ENCODE assay signal across 8 cellular contexts in the genomic region with DNA sequence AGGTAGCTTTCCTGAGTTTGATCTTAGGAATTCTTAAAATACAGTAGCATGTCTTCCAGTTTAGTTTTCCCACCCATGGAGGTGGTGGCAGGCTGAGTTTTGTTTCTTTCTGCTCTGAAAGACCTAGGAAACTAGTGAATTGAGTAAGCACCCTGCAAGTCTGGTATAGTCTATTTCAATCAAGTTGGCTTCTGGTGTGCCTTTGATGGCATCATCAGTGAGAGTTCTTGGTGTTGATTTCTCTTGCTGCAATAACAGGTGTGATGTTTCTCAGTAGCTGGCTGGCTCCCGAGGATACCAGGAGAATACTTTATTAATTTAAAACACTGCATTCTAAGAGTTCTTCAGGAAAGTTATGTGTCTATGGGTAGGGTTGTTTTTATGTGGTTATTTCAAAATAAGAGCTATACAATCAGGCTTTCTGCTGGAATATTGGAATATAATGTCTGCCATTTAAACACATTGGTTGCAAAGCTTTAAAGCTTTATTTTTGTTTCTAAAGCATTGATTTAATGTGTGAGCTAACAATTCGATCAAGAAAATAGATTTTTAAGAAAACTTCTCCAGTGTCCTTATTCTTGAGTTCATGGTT. TPM values are rescaled to one million over a fixed set of nuclear protein-coding genes. Genes with fewer than 3 reads are reported as not detected.
DNase-seq lines count a peak whose midpoint lies in the region; ATAC-seq and TF ChIP-seq lines count a peak whose summit lies in the region.

No MANE protein-coding gene starts in this region.

- H3K4me3 Mint-ChIP-seq in activated CD8-positive, alpha-beta memory T cell treated with anti-CD3 and anti-CD28 coated beads, Interleukin-2, amount 10 ng/mL, durations not matched to agents 7 days and 5 days: peak overlapping the region; percentile 14
- peak overlapping the region; percentile 56 for H3K4me3 Mint-ChIP-seq in MCF 10A (ENCODE audit: unreplicated experiment)
- H3K4me3 Mint-ChIP-seq in stimulated activated effector memory CD8-positive, alpha-beta T cell treated with anti-CD3 and anti-CD28 coated beads, Interleukin-12 subunit alpha, Interleukin-12 subunit beta, amount 100 ng/mL, for 72 hours: peak overlapping the region; percentile 34

- peak; percentile 64 for ATAC-seq in activated CD8-positive, alpha-beta memory T cell treated with anti-CD3 and anti-CD28 coated beads, Interleukin-2, amount 10 ng/mL, durations not matched to agents 7 days and 5 days
- peak; percentile 56 for ATAC-seq in HG03565 (IDR thresholded peaks at IDR 0.05; ENCODE audit: unreplicated experiment)
- peak; percentile 96 for ATAC-seq in stimulated activated effector memory CD8-positive, alpha-beta T cell treated with anti-CD3 and anti-CD28 coated beads, Interleukin-12 subunit alpha, Interleukin-12 subunit beta, amount 100 ng/mL, for 72 hours

- H3K27ac Mint-ChIP-seq in activated CD8-positive, alpha-beta memory T cell treated with anti-CD3 and anti-CD28 coated beads, Interleukin-2, amount 10 ng/mL, durations not matched to agents 7 days and 5 days: peak overlapping the region; percentile 65
- no peak overlapping the region for H3K27ac Mint-ChIP-seq in MCF 10A (ENCODE audit: low read depth, unreplicated experiment)
- peak overlapping the region; percentile 44 for H3K27ac Mint-ChIP-seq in stimulated activated effector memory CD8-positive, alpha-beta T cell treated with anti-CD3 and anti-CD28 coated beads, Interleukin-12 subunit alpha, Interleukin-12 subunit beta, amount 100 ng/mL, for 72 hours

- POLR2A ChIA-PET in MCF 10A (lab: Yijun Ruan, JAX): interaction anchor here (0.6 to 6.9 kb wide), 13 partner anchors 8 to 1538 kb away, joined by 3 to 65 read pairs (median 3); a partner anchor contains a TSS

- no TSS peak for BruUV-seq in MCF 10A (replicated peaks; lab: Mats Ljungman, UMichigan)

- H3K4me1 Mint-ChIP-seq in activated CD8-positive, alpha-beta memory T cell treated with anti-CD3 and anti-CD28 coated beads, Interleukin-2, amount 10 ng/mL, durations not matched to agents 7 days and 5 days: peaks cover 33% of the 10 kb centered on the region
- H3K4me1 Mint-ChIP-seq in MCF 10A (ENCODE audit: insufficient read depth, unreplicated experiment): peaks cover 21% of the 10 kb centered on the region
- H3K4me1 Mint-ChIP-seq in stimulated activated effector memory CD8-positive, alpha-beta T cell treated with anti-CD3 and anti-CD28 coated beads, Interleukin-12 subunit alpha, Interleukin-12 subunit beta, amount 100 ng/mL, for 72 hours: peaks cover 28% of the 10 kb centered on the region

- intact Hi-C loops in MCF 10A (cut with micrococcal nuclease): no loop called here

- H3K36me3 Mint-ChIP-seq in activated CD8-positive, alpha-beta memory T cell treated with anti-CD3 and anti-CD28 coated beads, Interleukin-2, amount 10 ng/mL, durations not matched to agents 7 days and 5 days: peaks cover 10% of the 10 kb centered on the region
- H3K36me3 Mint-ChIP-seq in MCF 10A (ENCODE audit: insufficient read depth, unreplicated experiment): no peaks in the 10 kb centered on the region
- H3K36me3 Mint-ChIP-seq in stimulated activated effector memory CD8-positive, alpha-beta T cell treated with anti-CD3 and anti-CD28 coated beads, Interleukin-12 subunit alpha, Interleukin-12 subunit beta, amount 100 ng/mL, for 72 hours: no peaks in the 10 kb centered on the region

- H3K9me3 Mint-ChIP-seq in activated CD8-positive, alpha-beta memory T cell treated with anti-CD3 and anti-CD28 coated beads, Interleukin-2, amount 10 ng/mL, durations not matched to agents 7 days and 5 days (ENCODE audit: low read depth): no peaks in the 10 kb centered on the region
- no peaks in the 10 kb centered on the region for H3K9me3 Mint-ChIP-seq in MCF 10A (ENCODE audit: unreplicated experiment)
- no peaks in the 10 kb centered on the region for H3K9me3 Mint-ChIP-seq in stimulated activated effector memory CD8-positive, alpha-beta T cell treated with anti-CD3 and anti-CD28 coated beads, Interleukin-12 subunit alpha, Interleukin-12 subunit beta, amount 100 ng/mL, for 72 hours

- TF ChIP-seq CTCF in MCF 10A (IDR thresholded peaks at IDR 0.05; ENCODE audit: unreplicated experiment): no peak

- peak; percentile 49 for DNase-seq in activated CD8-positive, alpha-beta memory T cell treated with anti-CD3 and anti-CD28 coated beads, Interleukin-2, amount 10 ng/mL, durations not matched to agents 7 days and 5 days
- no peak for DNase-seq in activated CD8-positive, alpha-beta memory T cell treated with anti-CD3 and anti-CD28 coated beads, Interleukin-2, amount 50 U/mL, for 4 hours
- peak; percentile 54 for DNase-seq in MCF 10A (ENCODE audit: unreplicated experiment)
- DNase-seq in stimulated activated effector memory CD8-positive, alpha-beta T cell treated with anti-CD3 and anti-CD28 coated beads, Interleukin-12 subunit alpha, Interleukin-12 subunit beta, amount 100 ng/mL, for 72 hours (ENCODE audit: low spot score in 2 of 2): no peak
- DNase-seq in NCI-H2081 (lab: John Stamatoyannopoulos, UW): no peak
- DNase-seq in mucosa of gallbladder (ENCODE audit: low spot score): no peak
- DNase-seq in stimulated activated CD4-positive, alpha-beta T cell treated with anti-CD3 and anti-CD28 coated beads, Interleukin-12 subunit alpha, Interleukin-12 subunit beta, amount 100 ng/mL, for 4 hours: no peak

- H3K27me3 Mint-ChIP-seq in activated CD8-positive, alpha-beta memory T cell treated with anti-CD3 and anti-CD28 coated beads, Interleukin-2, amount 10 ng/mL, durations not matched to agents 7 days and 5 days: no peaks in the 10 kb centered on the region
- H3K27me3 Mint-ChIP-seq in MCF 10A (ENCODE audit: insufficient read depth, unreplicated experiment): no peaks in the 10 kb centered on the region

- CTCF ChIA-PET in activated CD8-positive, alpha-beta memory T cell treated with anti-CD3 and anti-CD28 coated beads, Interleukin-2, amount 10 ng/mL, durations not matched to agents 7 days and 5 days (lab: Charles Lee): interaction anchor here (0.8 to 1.3 kb wide), 2 partner anchors 11 to 19 kb away, joined by 3 to 4 read pairs; a partner anchor contains a TSS
- CTCF ChIA-PET in MCF 10A (lab: Yijun Ruan, JAX): interaction anchor here (0.6 to 1.5 kb wide), 5 partner anchors 9 to 107 kb away, joined by 3 to 5 read pairs (median 4); no protein-coding TSS in a partner anchor

RNA-seq across cellular contexts. Expression of a gene that starts 19.0 kb away (rescaled TPM):
- 10 to 100 TPM; 25.5 to 31.3 TPM for total RNA-seq in activated CD8-positive, alpha-beta memory T cell treated with anti-CD3 and anti-CD28 coated beads, Interleukin-2, amount 10 ng/mL, durations not matched to agents 7 days and 5 days
- 60.4 and 61.2 TPM in 2 replicates for total RNA-seq in MCF 10A (2022)
- 63.0 TPM for total RNA-seq in mucosa of gallbladder

Comparison
In these comparisons a context has a peak if more than half of its experiments do, and no peak if none do; other contexts are left out.
1. DNase-seq: peak in activated CD8-positive, alpha-beta memory T cell treated with anti-CD3 and anti-CD28 coated beads, Interleukin-2, amount 10 ng/mL, durations not matched to agents 7 days and 5 days (single experiment) and MCF 10A (single experiment); none in activated CD8-positive, alpha-beta memory T cell treated with anti-CD3 and anti-CD28 coated beads, Interleukin-2, amount 50 U/mL, for 4 hours (single experiment), stimulated activated effector memory CD8-positive, alpha-beta T cell treated with anti-CD3 and anti-CD28 coated beads, Interleukin-12 subunit alpha, Interleukin-12 subunit beta, amount 100 ng/mL, for 72 hours (0 of 2), NCI-H2081 (0 of 2), mucosa of gallbladder (single experiment) and stimulated activated CD4-positive, alpha-beta T cell treated with anti-CD3 and anti-CD28 coated beads, Interleukin-12 subunit alpha, Interleukin-12 subunit beta, amount 100 ng/mL, for 4 hours (single experiment).
2. Peak in every context shown above with its lines, with median percentiles within 50 percentile points of each other: ATAC-seq and H3K4me3 Mint-ChIP-seq.